In the genomic region with DNA sequence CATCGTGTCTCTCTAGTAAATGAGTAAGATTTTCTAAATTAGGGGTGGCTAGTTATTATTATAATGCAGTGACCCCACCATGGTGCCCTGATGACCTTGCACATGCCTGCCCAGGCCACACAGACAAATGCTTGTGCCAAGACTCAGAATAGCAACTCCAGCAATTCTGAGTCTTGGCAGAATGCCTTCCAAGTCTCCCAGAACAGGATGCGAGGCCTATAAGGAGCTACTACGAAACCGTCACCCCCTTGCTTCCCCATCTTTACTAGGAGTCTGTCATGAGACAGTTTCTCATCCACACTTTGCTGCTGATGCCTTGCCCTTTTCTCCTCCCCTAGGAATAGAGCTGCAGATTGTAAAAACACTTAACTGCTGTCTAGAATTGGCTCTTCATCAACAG, we compare ENCODE assay signal across 1 cellular context.
TF ChIP-seq lines count a peak whose summit lies in the region.

No MANE protein-coding gene starts in this region.

TF ChIP-seq in HepG2, 621 proteins besides CTCF, POLR2A, EP300 and RAD21 (continued from another document):
- TF ChIP-seq, protein P1, sequence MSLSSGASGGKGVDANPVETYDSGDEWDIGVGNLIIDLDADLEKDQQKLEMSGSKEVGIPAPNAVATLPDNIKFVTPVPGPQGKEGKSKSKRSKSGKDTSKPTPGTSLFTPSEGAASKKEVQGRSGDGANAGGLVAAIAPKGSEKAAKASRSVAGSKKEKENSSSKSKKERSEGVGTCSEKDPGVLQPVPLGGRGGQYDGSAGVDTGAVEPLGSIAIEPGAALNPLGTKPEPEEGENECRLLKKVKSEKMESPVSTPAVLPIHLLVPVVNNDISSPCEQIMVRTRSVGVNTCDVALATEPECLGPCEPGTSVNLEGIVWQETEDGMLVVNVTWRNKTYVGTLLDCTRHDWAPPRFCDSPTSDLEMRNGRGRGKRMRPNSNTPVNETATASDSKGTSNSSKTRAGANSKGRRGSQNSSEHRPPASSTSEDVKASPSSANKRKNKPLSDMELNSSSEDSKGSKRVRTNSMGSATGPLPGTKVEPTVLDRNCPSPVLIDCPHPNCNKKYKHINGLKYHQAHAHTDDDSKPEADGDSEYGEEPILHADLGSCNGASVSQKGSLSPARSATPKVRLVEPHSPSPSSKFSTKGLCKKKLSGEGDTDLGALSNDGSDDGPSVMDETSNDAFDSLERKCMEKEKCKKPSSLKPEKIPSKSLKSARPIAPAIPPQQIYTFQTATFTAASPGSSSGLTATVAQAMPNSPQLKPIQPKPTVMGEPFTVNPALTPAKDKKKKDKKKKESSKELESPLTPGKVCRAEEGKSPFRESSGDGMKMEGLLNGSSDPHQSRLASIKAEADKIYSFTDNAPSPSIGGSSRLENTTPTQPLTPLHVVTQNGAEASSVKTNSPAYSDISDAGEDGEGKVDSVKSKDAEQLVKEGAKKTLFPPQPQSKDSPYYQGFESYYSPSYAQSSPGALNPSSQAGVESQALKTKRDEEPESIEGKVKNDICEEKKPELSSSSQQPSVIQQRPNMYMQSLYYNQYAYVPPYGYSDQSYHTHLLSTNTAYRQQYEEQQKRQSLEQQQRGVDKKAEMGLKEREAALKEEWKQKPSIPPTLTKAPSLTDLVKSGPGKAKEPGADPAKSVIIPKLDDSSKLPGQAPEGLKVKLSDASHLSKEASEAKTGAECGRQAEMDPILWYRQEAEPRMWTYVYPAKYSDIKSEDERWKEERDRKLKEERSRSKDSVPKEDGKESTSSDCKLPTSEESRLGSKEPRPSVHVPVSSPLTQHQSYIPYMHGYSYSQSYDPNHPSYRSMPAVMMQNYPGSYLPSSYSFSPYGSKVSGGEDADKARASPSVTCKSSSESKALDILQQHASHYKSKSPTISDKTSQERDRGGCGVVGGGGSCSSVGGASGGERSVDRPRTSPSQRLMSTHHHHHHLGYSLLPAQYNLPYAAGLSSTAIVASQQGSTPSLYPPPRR (CRISPR knock-in tag; IDR thresholded peaks at IDR 0.05; ENCODE audit: borderline replicate concordance) = no peak
- TF ChIP-seq, protein P2, sequence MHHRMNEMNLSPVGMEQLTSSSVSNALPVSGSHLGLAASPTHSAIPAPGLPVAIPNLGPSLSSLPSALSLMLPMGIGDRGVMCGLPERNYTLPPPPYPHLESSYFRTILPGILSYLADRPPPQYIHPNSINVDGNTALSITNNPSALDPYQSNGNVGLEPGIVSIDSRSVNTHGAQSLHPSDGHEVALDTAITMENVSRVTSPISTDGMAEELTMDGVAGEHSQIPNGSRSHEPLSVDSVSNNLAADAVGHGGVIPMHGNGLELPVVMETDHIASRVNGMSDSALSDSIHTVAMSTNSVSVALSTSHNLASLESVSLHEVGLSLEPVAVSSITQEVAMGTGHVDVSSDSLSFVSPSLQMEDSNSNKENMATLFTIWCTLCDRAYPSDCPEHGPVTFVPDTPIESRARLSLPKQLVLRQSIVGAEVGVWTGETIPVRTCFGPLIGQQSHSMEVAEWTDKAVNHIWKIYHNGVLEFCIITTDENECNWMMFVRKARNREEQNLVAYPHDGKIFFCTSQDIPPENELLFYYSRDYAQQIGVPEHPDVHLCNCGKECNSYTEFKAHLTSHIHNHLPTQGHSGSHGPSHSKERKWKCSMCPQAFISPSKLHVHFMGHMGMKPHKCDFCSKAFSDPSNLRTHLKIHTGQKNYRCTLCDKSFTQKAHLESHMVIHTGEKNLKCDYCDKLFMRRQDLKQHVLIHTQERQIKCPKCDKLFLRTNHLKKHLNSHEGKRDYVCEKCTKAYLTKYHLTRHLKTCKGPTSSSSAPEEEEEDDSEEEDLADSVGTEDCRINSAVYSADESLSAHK (CRISPR knock-in tag; IDR thresholded peaks at IDR 0.05; ENCODE audit: borderline replicate concordance) = no peak
- TF ChIP-seq PHF21A (CRISPR knock-in tag; IDR thresholded peaks at IDR 0.05) = no peak
- TF ChIP-seq MTA1 (CRISPR knock-in tag; IDR thresholded peaks at IDR 0.05; ENCODE audit: borderline replicate concordance) = no peak
- no peak for TF ChIP-seq HOXA9 (CRISPR knock-in tag; IDR thresholded peaks at IDR 0.05; ENCODE audit: borderline replicate concordance)
- TF ChIP-seq TRIM24 (CRISPR knock-in tag; IDR thresholded peaks at IDR 0.05) = no peak
- TF ChIP-seq SUZ12 (IDR thresholded peaks at IDR 0.05; ENCODE audit: low read depth, low read length) = no peak
- TF ChIP-seq ZNF34 (CRISPR knock-in tag; IDR thresholded peaks at IDR 0.05; ENCODE audit: borderline replicate concordance) = no peak
- no peak for TF ChIP-seq ZNF7 (CRISPR knock-in tag; IDR thresholded peaks at IDR 0.05)
- no peak for TF ChIP-seq IRX3 (CRISPR knock-in tag; IDR thresholded peaks at IDR 0.05; ENCODE audit: borderline replicate concordance, low read depth)
- TF ChIP-seq ZNF761 (CRISPR knock-in tag; conservative IDR thresholded peaks at IDR 0.05) = no peak
- no peak for TF ChIP-seq AGO2 (optimal IDR thresholded peaks at IDR 0.05; ENCODE audit: low read depth, low read length)
- no peak for TF ChIP-seq ZBTB1 (CRISPR knock-in tag; IDR thresholded peaks at IDR 0.05; ENCODE audit: borderline replicate concordance)
- no peak for TF ChIP-seq SAP130 (CRISPR knock-in tag; IDR thresholded peaks at IDR 0.05; ENCODE audit: low read depth)
- TF ChIP-seq, protein P3, sequence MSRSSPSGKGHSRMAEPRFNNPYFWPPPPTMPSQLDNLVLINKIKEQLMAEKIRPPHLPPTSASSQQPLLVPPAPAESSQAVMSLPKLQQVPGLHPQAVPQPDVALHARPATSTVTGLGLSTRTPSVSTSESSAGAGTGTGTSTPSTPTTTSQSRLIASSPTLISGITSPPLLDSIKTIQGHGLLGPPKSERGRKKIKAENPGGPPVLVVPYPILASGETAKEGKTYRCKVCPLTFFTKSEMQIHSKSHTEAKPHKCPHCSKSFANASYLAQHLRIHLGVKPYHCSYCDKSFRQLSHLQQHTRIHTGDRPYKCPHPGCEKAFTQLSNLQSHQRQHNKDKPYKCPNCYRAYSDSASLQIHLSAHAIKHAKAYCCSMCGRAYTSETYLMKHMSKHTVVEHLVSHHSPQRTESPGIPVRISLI (CRISPR knock-in tag; IDR thresholded peaks at IDR 0.05; ENCODE audit: borderline replicate concordance) = no peak
- TF ChIP-seq ZNF567 (CRISPR knock-in tag; IDR thresholded peaks at IDR 0.05; ENCODE audit: borderline replicate concordance) = no peak
